ENCODE assay signal across 1 cellular context in the genomic region with DNA sequence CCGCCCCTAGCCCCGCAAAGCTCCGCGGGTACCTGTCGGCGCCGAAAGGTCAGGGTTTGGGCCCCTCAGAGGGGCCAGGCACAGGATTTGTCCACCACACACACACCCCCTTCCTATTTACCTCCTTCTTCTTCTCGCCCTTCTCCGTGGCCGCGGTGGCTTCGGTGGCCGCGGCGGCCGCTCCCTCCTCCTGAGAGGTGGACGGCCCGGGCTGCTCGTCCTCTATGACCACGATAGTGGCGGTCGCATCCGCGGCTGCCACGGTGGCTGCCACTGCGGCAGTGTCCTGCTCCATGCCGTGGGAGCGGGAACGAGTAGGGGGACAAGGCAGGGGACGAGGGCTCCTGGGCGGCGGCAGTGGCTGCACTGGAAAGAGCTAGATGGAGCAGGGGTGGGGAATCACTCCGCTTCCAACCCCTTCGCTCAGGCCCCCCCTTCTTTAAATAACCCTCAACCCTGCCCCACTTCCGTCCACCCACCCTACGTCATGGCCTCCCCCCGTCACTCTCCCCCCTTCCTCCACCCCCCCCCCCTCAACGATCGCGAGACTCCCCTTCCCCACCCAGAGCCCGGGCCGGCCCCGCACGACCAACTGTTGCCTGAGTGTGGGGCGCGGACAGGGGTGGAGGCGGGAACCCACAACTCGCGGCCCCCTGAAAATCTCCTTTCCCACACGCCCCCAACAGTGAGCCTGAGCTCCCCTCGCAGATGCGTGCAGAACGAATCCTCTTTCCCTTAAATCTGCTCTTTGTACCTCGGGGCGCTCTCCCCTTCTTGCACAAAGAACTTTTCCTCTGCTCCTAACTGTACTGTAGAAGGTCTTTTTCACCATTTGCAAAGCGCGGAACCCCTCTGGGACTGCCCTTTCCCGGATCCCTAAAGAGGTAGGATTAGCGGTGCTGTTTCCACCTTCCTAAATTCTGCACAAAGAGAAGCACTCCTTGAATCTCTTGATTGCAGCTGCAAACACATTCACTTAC.
TF ChIP-seq lines count a peak whose summit lies in the region.

A gene with protein sequence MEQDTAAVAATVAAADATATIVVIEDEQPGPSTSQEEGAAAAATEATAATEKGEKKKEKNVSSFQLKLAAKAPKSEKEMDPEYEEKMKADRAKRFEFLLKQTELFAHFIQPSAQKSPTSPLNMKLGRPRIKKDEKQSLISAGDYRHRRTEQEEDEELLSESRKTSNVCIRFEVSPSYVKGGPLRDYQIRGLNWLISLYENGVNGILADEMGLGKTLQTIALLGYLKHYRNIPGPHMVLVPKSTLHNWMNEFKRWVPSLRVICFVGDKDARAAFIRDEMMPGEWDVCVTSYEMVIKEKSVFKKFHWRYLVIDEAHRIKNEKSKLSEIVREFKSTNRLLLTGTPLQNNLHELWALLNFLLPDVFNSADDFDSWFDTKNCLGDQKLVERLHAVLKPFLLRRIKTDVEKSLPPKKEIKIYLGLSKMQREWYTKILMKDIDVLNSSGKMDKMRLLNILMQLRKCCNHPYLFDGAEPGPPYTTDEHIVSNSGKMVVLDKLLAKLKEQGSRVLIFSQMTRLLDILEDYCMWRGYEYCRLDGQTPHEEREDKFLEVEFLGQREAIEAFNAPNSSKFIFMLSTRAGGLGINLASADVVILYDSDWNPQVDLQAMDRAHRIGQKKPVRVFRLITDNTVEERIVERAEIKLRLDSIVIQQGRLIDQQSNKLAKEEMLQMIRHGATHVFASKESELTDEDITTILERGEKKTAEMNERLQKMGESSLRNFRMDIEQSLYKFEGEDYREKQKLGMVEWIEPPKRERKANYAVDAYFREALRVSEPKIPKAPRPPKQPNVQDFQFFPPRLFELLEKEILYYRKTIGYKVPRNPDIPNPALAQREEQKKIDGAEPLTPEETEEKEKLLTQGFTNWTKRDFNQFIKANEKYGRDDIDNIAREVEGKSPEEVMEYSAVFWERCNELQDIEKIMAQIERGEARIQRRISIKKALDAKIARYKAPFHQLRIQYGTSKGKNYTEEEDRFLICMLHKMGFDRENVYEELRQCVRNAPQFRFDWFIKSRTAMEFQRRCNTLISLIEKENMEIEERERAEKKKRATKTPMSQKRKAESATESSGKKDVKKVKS (minus strand): TSS at position 415 of the 980 bp plus-strand sequence. CDS start 120 bp downstream, at position 295.

TF ChIP-seq in HEK293, 187 proteins besides CTCF, POLR2A, EP300 and RAD21 (continued from another document and continues in another):
- TF ChIP-seq, protein P1, sequence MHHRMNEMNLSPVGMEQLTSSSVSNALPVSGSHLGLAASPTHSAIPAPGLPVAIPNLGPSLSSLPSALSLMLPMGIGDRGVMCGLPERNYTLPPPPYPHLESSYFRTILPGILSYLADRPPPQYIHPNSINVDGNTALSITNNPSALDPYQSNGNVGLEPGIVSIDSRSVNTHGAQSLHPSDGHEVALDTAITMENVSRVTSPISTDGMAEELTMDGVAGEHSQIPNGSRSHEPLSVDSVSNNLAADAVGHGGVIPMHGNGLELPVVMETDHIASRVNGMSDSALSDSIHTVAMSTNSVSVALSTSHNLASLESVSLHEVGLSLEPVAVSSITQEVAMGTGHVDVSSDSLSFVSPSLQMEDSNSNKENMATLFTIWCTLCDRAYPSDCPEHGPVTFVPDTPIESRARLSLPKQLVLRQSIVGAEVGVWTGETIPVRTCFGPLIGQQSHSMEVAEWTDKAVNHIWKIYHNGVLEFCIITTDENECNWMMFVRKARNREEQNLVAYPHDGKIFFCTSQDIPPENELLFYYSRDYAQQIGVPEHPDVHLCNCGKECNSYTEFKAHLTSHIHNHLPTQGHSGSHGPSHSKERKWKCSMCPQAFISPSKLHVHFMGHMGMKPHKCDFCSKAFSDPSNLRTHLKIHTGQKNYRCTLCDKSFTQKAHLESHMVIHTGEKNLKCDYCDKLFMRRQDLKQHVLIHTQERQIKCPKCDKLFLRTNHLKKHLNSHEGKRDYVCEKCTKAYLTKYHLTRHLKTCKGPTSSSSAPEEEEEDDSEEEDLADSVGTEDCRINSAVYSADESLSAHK (tag by site-specific recombination; IDR thresholded peaks at IDR 0.05): no peak
- TF ChIP-seq, protein P2, sequence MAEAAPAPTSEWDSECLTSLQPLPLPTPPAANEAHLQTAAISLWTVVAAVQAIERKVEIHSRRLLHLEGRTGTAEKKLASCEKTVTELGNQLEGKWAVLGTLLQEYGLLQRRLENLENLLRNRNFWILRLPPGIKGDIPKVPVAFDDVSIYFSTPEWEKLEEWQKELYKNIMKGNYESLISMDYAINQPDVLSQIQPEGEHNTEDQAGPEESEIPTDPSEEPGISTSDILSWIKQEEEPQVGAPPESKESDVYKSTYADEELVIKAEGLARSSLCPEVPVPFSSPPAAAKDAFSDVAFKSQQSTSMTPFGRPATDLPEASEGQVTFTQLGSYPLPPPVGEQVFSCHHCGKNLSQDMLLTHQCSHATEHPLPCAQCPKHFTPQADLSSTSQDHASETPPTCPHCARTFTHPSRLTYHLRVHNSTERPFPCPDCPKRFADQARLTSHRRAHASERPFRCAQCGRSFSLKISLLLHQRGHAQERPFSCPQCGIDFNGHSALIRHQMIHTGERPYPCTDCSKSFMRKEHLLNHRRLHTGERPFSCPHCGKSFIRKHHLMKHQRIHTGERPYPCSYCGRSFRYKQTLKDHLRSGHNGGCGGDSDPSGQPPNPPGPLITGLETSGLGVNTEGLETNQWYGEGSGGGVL (tag by site-specific recombination; IDR thresholded peaks at IDR 0.05): peak; percentile 61; the same call in 1 of the 2 replicates
- TF ChIP-seq ZNF544 (tag by site-specific recombination; IDR thresholded peaks at IDR 0.05): no peak
- TF ChIP-seq, protein P3, sequence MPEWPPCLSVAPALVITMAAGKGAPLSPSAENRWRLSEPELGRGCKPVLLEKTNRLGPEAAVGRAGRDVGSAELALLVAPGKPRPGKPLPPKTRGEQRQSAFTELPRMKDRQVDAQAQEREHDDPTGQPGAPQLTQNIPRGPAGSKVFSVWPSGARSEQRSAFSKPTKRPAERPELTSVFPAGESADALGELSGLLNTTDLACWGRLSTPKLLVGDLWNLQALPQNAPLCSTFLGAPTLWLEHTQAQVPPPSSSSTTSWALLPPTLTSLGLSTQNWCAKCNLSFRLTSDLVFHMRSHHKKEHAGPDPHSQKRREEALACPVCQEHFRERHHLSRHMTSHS (tag by site-specific recombination; IDR thresholded peaks at IDR 0.05): no peak
- TF ChIP-seq, protein P4, sequence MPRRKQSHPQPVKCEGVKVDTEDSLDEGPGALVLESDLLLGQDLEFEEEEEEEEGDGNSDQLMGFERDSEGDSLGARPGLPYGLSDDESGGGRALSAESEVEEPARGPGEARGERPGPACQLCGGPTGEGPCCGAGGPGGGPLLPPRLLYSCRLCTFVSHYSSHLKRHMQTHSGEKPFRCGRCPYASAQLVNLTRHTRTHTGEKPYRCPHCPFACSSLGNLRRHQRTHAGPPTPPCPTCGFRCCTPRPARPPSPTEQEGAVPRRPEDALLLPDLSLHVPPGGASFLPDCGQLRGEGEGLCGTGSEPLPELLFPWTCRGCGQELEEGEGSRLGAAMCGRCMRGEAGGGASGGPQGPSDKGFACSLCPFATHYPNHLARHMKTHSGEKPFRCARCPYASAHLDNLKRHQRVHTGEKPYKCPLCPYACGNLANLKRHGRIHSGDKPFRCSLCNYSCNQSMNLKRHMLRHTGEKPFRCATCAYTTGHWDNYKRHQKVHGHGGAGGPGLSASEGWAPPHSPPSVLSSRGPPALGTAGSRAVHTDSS (tag by site-specific recombination; IDR thresholded peaks at IDR 0.05): no peak
- TF ChIP-seq ZNF529 (tag by site-specific recombination; IDR thresholded peaks at IDR 0.05; ENCODE audit: insufficient replicate concordance): no peak
- TF ChIP-seq ZNF549 (tag by site-specific recombination; IDR thresholded peaks at IDR 0.05): no peak
- TF ChIP-seq ZNF423 (tag by site-specific recombination; IDR thresholded peaks at IDR 0.05): no peak
- no peak for TF ChIP-seq ZFP3 (tag by site-specific recombination; IDR thresholded peaks at IDR 0.05; ENCODE audit: low read depth)
- no peak for TF ChIP-seq ZNF785 (tag by site-specific recombination; IDR thresholded peaks at IDR 0.05)
- TF ChIP-seq ZNF132 (tag by site-specific recombination; IDR thresholded peaks at IDR 0.05; ENCODE audit: borderline replicate concordance): no peak
- peak; percentile 54 for TF ChIP-seq ZNF341 (tag by site-specific recombination; IDR thresholded peaks at IDR 0.05; ENCODE audit: low read depth)
- TF ChIP-seq, protein P5, sequence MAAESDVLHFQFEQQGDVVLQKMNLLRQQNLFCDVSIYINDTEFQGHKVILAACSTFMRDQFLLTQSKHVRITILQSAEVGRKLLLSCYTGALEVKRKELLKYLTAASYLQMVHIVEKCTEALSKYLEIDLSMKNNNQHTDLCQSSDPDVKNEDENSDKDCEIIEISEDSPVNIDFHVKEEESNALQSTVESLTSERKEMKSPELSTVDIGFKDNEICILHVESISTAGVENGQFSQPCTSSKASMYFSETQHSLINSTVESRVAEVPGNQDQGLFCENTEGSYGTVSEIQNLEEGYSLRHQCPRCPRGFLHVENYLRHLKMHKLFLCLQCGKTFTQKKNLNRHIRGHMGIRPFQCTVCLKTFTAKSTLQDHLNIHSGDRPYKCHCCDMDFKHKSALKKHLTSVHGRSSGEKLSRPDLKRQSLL (tag by site-specific recombination; IDR thresholded peaks at IDR 0.05): no peak
- no peak for TF ChIP-seq ZNF324 (tag by site-specific recombination; IDR thresholded peaks at IDR 0.05)
- no peak for TF ChIP-seq ZNF610 (tag by site-specific recombination; IDR thresholded peaks at IDR 0.05; ENCODE audit: borderline replicate concordance)
- TF ChIP-seq GLI2 (tag by site-specific recombination; IDR thresholded peaks at IDR 0.05; ENCODE audit: borderline replicate concordance, low read depth): no peak
- TF ChIP-seq, protein P6, sequence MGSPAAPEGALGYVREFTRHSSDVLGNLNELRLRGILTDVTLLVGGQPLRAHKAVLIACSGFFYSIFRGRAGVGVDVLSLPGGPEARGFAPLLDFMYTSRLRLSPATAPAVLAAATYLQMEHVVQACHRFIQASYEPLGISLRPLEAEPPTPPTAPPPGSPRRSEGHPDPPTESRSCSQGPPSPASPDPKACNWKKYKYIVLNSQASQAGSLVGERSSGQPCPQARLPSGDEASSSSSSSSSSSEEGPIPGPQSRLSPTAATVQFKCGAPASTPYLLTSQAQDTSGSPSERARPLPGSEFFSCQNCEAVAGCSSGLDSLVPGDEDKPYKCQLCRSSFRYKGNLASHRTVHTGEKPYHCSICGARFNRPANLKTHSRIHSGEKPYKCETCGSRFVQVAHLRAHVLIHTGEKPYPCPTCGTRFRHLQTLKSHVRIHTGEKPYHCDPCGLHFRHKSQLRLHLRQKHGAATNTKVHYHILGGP (tag by site-specific recombination; IDR thresholded peaks at IDR 0.05): no peak
- TF ChIP-seq ZNF37A (tag by site-specific recombination; IDR thresholded peaks at IDR 0.05): no peak
- TF ChIP-seq ZNF24 (tag by site-specific recombination; IDR thresholded peaks at IDR 0.05): no peak
- TF ChIP-seq, protein P7, sequence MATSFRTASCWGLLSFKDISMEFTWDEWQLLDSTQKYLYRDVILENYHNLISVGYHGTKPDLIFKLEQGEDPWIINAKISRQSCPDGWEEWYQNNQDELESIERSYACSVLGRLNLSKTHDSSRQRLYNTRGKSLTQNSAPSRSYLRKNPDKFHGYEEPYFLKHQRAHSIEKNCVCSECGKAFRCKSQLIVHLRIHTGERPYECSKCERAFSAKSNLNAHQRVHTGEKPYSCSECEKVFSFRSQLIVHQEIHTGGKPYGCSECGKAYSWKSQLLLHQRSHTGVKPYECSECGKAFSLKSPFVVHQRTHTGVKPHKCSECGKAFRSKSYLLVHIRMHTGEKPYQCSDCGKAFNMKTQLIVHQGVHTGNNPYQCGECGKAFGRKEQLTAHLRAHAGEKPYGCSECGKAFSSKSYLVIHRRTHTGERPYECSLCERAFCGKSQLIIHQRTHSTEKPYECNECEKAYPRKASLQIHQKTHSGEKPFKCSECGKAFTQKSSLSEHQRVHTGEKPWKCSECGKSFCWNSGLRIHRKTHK (tag by site-specific recombination; IDR thresholded peaks at IDR 0.05): no peak
- no peak for TF ChIP-seq GFI1B (tag by site-specific recombination; IDR thresholded peaks at IDR 0.05)
- no peak for TF ChIP-seq ZSCAN16 (tag by site-specific recombination; IDR thresholded peaks at IDR 0.05)
- TF ChIP-seq ZNF510 (tag by site-specific recombination; IDR thresholded peaks at IDR 0.05; ENCODE audit: insufficient replicate concordance): no peak
- TF ChIP-seq ZNF140 (tag by site-specific recombination; IDR thresholded peaks at IDR 0.05): no peak
- TF ChIP-seq ZNF792 (tag by site-specific recombination; IDR thresholded peaks at IDR 0.05): no peak
- no peak for TF ChIP-seq ZNF621 (tag by site-specific recombination; IDR thresholded peaks at IDR 0.05)
- TF ChIP-seq BCL11B (tag by site-specific recombination; IDR thresholded peaks at IDR 0.05; ENCODE audit: low read depth): 0 out of 2 replicates have a peak, but pooled peaks have one; percentile 16
- TF ChIP-seq ZBTB48 (tag by site-specific recombination; IDR thresholded peaks at IDR 0.05): peak; percentile 58; the same call in 1 of the 2 replicates
- TF ChIP-seq, protein P8, sequence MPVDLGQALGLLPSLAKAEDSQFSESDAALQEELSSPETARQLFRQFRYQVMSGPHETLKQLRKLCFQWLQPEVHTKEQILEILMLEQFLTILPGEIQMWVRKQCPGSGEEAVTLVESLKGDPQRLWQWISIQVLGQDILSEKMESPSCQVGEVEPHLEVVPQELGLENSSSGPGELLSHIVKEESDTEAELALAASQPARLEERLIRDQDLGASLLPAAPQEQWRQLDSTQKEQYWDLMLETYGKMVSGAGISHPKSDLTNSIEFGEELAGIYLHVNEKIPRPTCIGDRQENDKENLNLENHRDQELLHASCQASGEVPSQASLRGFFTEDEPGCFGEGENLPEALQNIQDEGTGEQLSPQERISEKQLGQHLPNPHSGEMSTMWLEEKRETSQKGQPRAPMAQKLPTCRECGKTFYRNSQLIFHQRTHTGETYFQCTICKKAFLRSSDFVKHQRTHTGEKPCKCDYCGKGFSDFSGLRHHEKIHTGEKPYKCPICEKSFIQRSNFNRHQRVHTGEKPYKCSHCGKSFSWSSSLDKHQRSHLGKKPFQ (tag by site-specific recombination; IDR thresholded peaks at IDR 0.05): no peak
- TF ChIP-seq ZBTB21 (tag by site-specific recombination; IDR thresholded peaks at IDR 0.05): 0 out of 2 replicates have a peak, but pooled peaks have one; percentile 34
- peak; percentile 25; the same call in 1 of the 2 replicates for TF ChIP-seq ZNF2 (tag by site-specific recombination; IDR thresholded peaks at IDR 0.05)
